In the genomic region with DNA sequence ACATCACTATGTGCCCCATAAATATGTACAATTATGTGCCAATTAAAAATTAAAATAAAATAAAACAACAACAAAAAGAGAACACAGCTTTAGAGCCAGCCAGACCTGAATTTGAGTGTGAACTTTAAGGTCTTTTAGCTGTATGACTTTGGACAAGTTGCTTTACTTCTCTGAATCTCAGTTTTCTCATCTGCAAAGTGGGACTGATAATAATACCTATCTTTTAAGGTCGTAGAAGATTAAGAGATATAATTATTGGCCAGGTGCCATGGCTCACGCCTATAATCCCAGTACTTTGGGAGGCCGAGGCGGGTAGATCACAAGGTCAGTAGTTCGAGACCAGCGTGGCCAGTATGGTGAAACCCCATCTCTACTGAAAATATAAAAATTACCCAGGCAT, we compare ENCODE assay signal across 1 cellular context.
TF ChIP-seq lines count a peak whose summit lies in the region.

No MANE protein-coding gene starts in this region.

TF ChIP-seq in HCT116, 20 proteins besides CTCF, POLR2A, EP300 and RAD21:
- TF ChIP-seq EZH2phosphoT487 (IDR thresholded peaks at IDR 0.05; ENCODE audit: borderline replicate concordance) (no peak), ZNF274 (IDR thresholded peaks at IDR 0.05; ENCODE audit: low read depth, low read length) (no peak), FOSL1 (IDR thresholded peaks at IDR 0.05; ENCODE audit: low read depth) (no peak), POLR2AphosphoS5 (IDR thresholded peaks at IDR 0.05; ENCODE audit: low read depth, low read length) (no peak), ELF1 (IDR thresholded peaks at IDR 0.05; ENCODE audit: borderline replicate concordance, low read depth) (no peak), REST (IDR thresholded peaks at IDR 0.05; ENCODE audit: low read depth) (no peak), JUND (IDR thresholded peaks at IDR 0.05) (no peak)
- TF ChIP-seq, protein P1, sequence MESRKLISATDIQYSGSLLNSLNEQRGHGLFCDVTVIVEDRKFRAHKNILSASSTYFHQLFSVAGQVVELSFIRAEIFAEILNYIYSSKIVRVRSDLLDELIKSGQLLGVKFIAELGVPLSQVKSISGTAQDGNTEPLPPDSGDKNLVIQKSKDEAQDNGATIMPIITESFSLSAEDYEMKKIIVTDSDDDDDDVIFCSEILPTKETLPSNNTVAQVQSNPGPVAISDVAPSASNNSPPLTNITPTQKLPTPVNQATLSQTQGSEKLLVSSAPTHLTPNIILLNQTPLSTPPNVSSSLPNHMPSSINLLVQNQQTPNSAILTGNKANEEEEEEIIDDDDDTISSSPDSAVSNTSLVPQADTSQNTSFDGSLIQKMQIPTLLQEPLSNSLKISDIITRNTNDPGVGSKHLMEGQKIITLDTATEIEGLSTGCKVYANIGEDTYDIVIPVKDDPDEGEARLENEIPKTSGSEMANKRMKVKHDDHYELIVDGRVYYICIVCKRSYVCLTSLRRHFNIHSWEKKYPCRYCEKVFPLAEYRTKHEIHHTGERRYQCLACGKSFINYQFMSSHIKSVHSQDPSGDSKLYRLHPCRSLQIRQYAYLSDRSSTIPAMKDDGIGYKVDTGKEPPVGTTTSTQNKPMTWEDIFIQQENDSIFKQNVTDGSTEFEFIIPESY (IDR thresholded peaks at IDR 0.05; ENCODE audit: extremely low read depth, insufficient replicate concordance, low read length), result no peak
